Comparison of ENCODE assay signal across 1 cellular context in genomic region chr22:46356496-46357185, GRCh38.
TF ChIP-seq lines count a peak whose summit lies in the region.

No MANE protein-coding gene starts in this region.

TF ChIP-seq in SK-N-SH, 30 proteins besides CTCF, POLR2A, EP300 and RAD21 (continued from another document):
- no peak for TF ChIP-seq REST (IDR thresholded peaks at IDR 0.05; ENCODE audit: low read depth, low read length)
- no peak for TF ChIP-seq NRF1 (IDR thresholded peaks at IDR 0.05; ENCODE audit: low read depth, low read length)
- no peak for TF ChIP-seq PBX3 (IDR thresholded peaks at IDR 0.05)
- TF ChIP-seq GABPA (IDR thresholded peaks at IDR 0.05; ENCODE audit: low read depth), result no peak
TF ChIP-seq in SK-N-SH: peak in this region for 0.
